In the genomic region with DNA sequence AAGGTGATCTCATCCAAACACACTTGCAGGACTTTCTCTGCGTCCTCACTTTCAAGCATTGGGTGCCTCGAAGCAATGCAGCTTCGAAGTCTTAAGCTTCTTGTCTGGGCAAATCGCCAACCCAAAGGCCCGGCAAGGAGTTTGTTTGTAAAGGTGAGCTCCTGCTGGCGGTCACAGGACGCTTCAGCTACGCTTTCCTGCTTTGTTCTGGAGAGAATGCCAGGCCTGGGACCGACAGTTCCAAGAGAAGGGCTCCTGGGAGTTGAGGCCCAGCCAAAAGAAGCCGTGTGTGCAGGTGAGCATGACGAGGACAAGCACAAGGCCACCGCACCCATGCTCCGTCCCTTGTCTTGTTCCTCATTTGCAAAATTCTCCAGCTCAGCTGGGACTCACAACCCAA, we compare ENCODE assay signal across 16 cellular contexts.
"Had no signal": no experiment of that assay in that cellular context is flagged by ENCODE, and none has a peak within 500 bp of the region (broad histone marks: within the 10 kb centered on the region; RNA-seq: fewer than 3 reads in every experiment).

No MANE protein-coding gene starts in this region.

- H3K4me1 ChIP-seq: gastrocnemius medialis, heart right ventricle, prostate gland, spleen, suprapubic skin, upper lobe of left lung had no signal

- H3K27me3 ChIP-seq: brain microvascular endothelial cell, gastrocnemius medialis, heart right ventricle, spleen, suprapubic skin, upper lobe of left lung had no signal

- H3K4me3 ChIP-seq: gastrocnemius medialis, heart right ventricle, lung, prostate gland, spleen, suprapubic skin, upper lobe of left lung had no signal

- DNase-seq: activated CD4-positive, alpha-beta T cell treated with anti-CD3 and anti-CD28 coated beads for 36 hours; activated CD8-positive, alpha-beta memory T cell treated with anti-CD3 and anti-CD28 coated beads, Interleukin-2, amount 50 U/mL, for 48 hours; activated CD8-positive, alpha-beta T cell treated with anti-CD3 and anti-CD28 coated beads for 36 hours; activated naive CD8-positive, alpha-beta T cell treated with anti-CD3 and anti-CD28 coated beads, Interleukin-2, amount 10 ng/mL, durations not matched to agents 7 days and 5 days; brain microvascular endothelial cell; effector CD8-positive, alpha-beta T cell; gastrocnemius medialis; heart right ventricle; spleen; T-cell; T-helper 9 cell; upper lobe of left lung had no signal

- H3K9me3 ChIP-seq: gastrocnemius medialis, prostate gland, suprapubic skin, upper lobe of left lung had no signal

- H3K27ac ChIP-seq: brain microvascular endothelial cell, epithelial cell of prostate, gastrocnemius medialis, heart right ventricle, prostate gland, spleen, suprapubic skin, upper lobe of left lung had no signal

- H3K36me3 ChIP-seq: brain microvascular endothelial cell, gastrocnemius medialis, heart right ventricle, prostate gland, spleen, suprapubic skin, upper lobe of left lung had no signal
